22 cellular contexts compared by ENCODE assay signal in the genomic region with DNA sequence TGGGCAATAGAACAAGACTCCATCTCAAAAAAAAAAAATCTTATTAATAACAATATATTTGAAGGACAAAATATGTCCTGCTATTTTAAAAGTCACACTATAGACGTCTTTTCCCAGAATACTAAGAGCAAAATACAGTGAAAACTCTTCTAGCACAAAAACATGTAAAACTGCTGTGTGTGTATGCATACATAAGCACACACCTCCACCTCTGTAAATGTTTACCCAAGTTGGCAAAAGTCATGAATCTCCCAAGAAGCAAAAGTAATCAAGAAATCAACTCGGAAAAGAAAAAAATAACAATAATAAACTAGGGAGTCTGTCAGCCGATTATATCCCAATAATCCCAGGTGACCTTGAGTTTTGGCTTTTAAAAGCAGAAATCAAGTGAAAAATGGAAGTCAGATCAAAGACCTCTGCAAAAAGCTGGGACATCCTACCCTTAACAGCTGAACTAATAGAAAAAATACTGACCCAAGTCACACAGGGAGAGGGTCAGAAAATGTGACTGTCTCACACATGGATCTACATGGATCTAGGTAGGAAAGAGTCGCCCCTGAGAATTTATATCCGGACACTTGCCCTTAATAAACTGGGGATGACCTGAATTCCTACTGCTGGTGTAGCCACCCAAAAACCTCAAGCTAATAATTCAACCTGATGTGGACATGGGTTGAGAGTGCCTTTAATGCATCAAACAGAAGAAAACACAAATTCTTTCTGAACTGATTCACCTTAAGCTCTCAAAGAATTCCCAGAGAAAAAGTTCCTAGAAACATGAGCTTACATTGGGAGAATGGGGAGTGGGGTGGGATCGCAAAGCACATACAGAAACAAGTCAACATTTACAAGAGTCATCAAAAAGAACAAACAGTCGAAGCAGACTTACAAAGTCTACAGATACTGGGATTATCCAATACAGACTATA. TPM values are rescaled to one million over a fixed set of nuclear protein-coding genes. Genes with fewer than 3 reads are reported as not detected.
DNase-seq lines count a peak whose midpoint lies in the region; ATAC-seq, FAIRE-seq and TF ChIP-seq lines count a peak whose summit lies in the region.
"Had no signal": no experiment of that assay in that cellular context is flagged by ENCODE, and none has a peak within 500 bp of the region (broad histone marks: within the 10 kb centered on the region; RNA-seq: fewer than 3 reads in every experiment).

No MANE protein-coding gene starts in this region.

- POLR2A ChIA-PET in activated CD4-positive, alpha-beta memory T cell treated with anti-CD3 and anti-CD28 coated beads for 36 hours (lab: Charles Lee): no interaction called here

- H3K27ac Mint-ChIP-seq in activated CD4-positive, alpha-beta memory T cell treated with anti-CD3 and anti-CD28 coated beads for 36 hours: no peak overlapping the region
- H3K27ac Mint-ChIP-seq: B cell, GM23338 had no signal

- FAIRE-seq in pancreas (lab: Jason Lieb, UNC): peak; percentile 47
- FAIRE-seq: GM12878, GM18507 had no signal

- TF ChIP-seq CTCF in pancreas (IDR thresholded peaks at IDR 0.05): no peak
- no peak for TF ChIP-seq CTCF in mucosa of descending colon (IDR thresholded peaks at IDR 0.05)

- peak; percentile 61 for DNase-seq in EL
- DNase-seq in M059J (ENCODE audit: low read depth): peak; percentile 49
- DNase-seq in glomerular visceral epithelial cell (ENCODE audit: extremely low spot score): peak; percentile 50
- DNase-seq in pancreas: no peak
- DNase-seq in mucosa of descending colon: no peak
- DNase-seq in activated CD4-positive, alpha-beta memory T cell treated with anti-CD3 and anti-CD28 coated beads for 36 hours: no peak
- no peak for DNase-seq in stimulated activated CD4-positive, alpha-beta T cell treated with anti-CD3 and anti-CD28 coated beads, Interleukin-4, amount 100 ng/mL, for 24 hours
- DNase-seq in HAP-1 (ENCODE audit: low spot score in 2 of 2): no peak
- DNase-seq: Calu3; CD4-positive, CD25-positive, alpha-beta regulatory T cell; GDM1; NCI-H187 treated with DMSO at 0.1 percent for 48 hours; NCI-H446; NCI-H69; NK-92 treated with Interleukin-12 subunit alpha and Interleukin-12 subunit beta, amount 100 ng/mL, for 24 hours; OCI-M1; RPMI8226; SIG-M5 had no signal

- no peaks in the 10 kb centered on the region for H3K9me3 ChIP-seq in pancreas
- H3K9me3 ChIP-seq in mucosa of descending colon: no peaks in the 10 kb centered on the region
- H3K9me3 ChIP-seq in HAP-1: no peaks in the 10 kb centered on the region

- H3K4me1 ChIP-seq in pancreas (peaks cover 0 to 9% (median 5%) of the 10 kb centered on the region in 3 donors), mucosa of descending colon (ENCODE audit: low read depth) (peaks cover 12% of the 10 kb centered on the region), HAP-1 (no peaks in the 10 kb centered on the region)

- H3K9me3 Mint-ChIP-seq in activated CD4-positive, alpha-beta memory T cell treated with anti-CD3 and anti-CD28 coated beads for 36 hours: peaks cover 3% of the 10 kb centered on the region
- H3K9me3 Mint-ChIP-seq: GM23338 had no signal

- intact Hi-C loops in pancreas (cut with DNase I) (no loop called here), mucosa of descending colon (cut with DNase I, micrococcal nuclease) (no loop called here)
- intact Hi-C loops in activated CD4-positive, alpha-beta memory T cell treated with anti-CD3 and anti-CD28 coated beads for 36 hours (cut with micrococcal nuclease): no loop called here

- no peaks in the 10 kb centered on the region for H3K27me3 Mint-ChIP-seq in activated CD4-positive, alpha-beta memory T cell treated with anti-CD3 and anti-CD28 coated beads for 36 hours
- H3K27me3 Mint-ChIP-seq: B cell; CD4-positive, CD25-positive, alpha-beta regulatory T cell had no signal

- in situ Hi-C loops in HAP-1 (cut with MboI; ENCODE audit: low sequenced_read_pairs): no loop called here

- no peak overlapping the region for H3K4me3 Mint-ChIP-seq in activated CD4-positive, alpha-beta memory T cell treated with anti-CD3 and anti-CD28 coated beads for 36 hours
- H3K4me3 Mint-ChIP-seq: B cell, GM23338 had no signal

- no peaks in the 10 kb centered on the region for H3K36me3 Mint-ChIP-seq in activated CD4-positive, alpha-beta memory T cell treated with anti-CD3 and anti-CD28 coated beads for 36 hours
- H3K36me3 Mint-ChIP-seq: CD4-positive, CD25-positive, alpha-beta regulatory T cell had no signal

- H3K4me3 ChIP-seq in pancreas (no peak overlapping the region), mucosa of descending colon (no peak overlapping the region), HAP-1 (no peak overlapping the region)
- H3K4me3 ChIP-seq: GM12878, GM23338 had no signal

- CTCF ChIA-PET in activated CD4-positive, alpha-beta memory T cell treated with anti-CD3 and anti-CD28 coated beads for 36 hours (lab: Charles Lee): no interaction called here

- no peak overlapping the region for H3K27ac ChIP-seq in pancreas

- no peaks in the 10 kb centered on the region for H3K4me1 Mint-ChIP-seq in activated CD4-positive, alpha-beta memory T cell treated with anti-CD3 and anti-CD28 coated beads for 36 hours (ENCODE audit: low read depth)
- H3K4me1 Mint-ChIP-seq: B cell; CD4-positive, CD25-positive, alpha-beta regulatory T cell had no signal

- H3K36me3 ChIP-seq in pancreas: no peaks in the 10 kb centered on the region
- no peaks in the 10 kb centered on the region for H3K36me3 ChIP-seq in mucosa of descending colon (ENCODE audit: low read depth)
- no peaks in the 10 kb centered on the region for H3K36me3 ChIP-seq in HAP-1 (replicated peaks)

- H3K27me3 ChIP-seq in pancreas: no peaks in the 10 kb centered on the region
- H3K27me3 ChIP-seq in HAP-1 (ENCODE audit: low read depth): no peaks in the 10 kb centered on the region

- ATAC-seq in pancreas: peak; percentile 69 to 86 (median 78)
- no peak for ATAC-seq in mucosa of descending colon
- ATAC-seq: GM12878, GM23338 had no signal

- WGBS in pancreas, 2 donors: 46 to 47% methylated on average over 7 of the region's 7 CpGs

RNA-seq across cellular contexts. Expression of a gene that starts 29.9 kb away (rescaled TPM):
- 33.3 and 33.8 TPM in 2 replicates for total RNA-seq in M059J (2014; rRNA removed; shearing (Covaris generic))
- total RNA-seq in pancreas (10 to 100 TPM in 1 of 6 donors, 1 to 10 TPM in 5; 3.8 to 11.4 (median 6.0) TPM), mucosa of descending colon (10 to 100 TPM; 27.5 to 44.9 (median 30.3) TPM)
- polyA plus RNA-seq in pancreas: 1 to 10 TPM; 4.3 to 5.5 TPM
- total RNA-seq in activated CD4-positive, alpha-beta memory T cell treated with anti-CD3 and anti-CD28 coated beads for 36 hours: not detected
- total RNA-seq: B cell; CD4-positive, CD25-positive, alpha-beta regulatory T cell had no signal
- polyA plus RNA-seq: CD4-positive, CD25-positive, alpha-beta regulatory T cell had no signal

Comparison
In these comparisons a context has a peak if more than half of its experiments do, and no peak if none do; other contexts are left out.
1. DNase-seq: peak in EL (single experiment), M059J (single experiment) and glomerular visceral epithelial cell (single experiment); none in pancreas (0 of 6), mucosa of descending colon (0 of 3), activated CD4-positive, alpha-beta memory T cell treated with anti-CD3 and anti-CD28 coated beads for 36 hours (single experiment), stimulated activated CD4-positive, alpha-beta T cell treated with anti-CD3 and anti-CD28 coated beads, Interleukin-4, amount 100 ng/mL, for 24 hours (single experiment) and HAP-1 (0 of 2).
2. RNA of a gene that starts 29.9 kb away (total RNA-seq): 33.3 to 33.8 TPM in M059J, 27.5 to 44.9 TPM in mucosa of descending colon and 3.8 to 11.4 TPM in pancreas; not detected in activated CD4-positive, alpha-beta memory T cell treated with anti-CD3 and anti-CD28 coated beads for 36 hours; every median in the first group is over 4 times any median in the second.